11 cellular contexts compared by ENCODE assay signal in genomic region chr20:25256226-25256859, GRCh38. TPM values are rescaled to one million over a fixed set of nuclear protein-coding genes. Genes with fewer than 3 reads are reported as not detected.
A peak's percentile ranks its signal among the peaks of the same experiment; 100 is the strongest.
DNase-seq lines count a peak whose midpoint lies in the region; ATAC-seq and TF ChIP-seq lines count a peak whose summit lies in the region.
"Had no signal": no experiment of that assay in that cellular context is flagged by ENCODE, and none has a peak within 500 bp of the region (broad histone marks: within the 10 kb centered on the region; RNA-seq: fewer than 3 reads in every experiment).

No MANE protein-coding gene starts in this region.

- H2BK15ac ChIP-seq in neuronal stem cell (ENCODE audit: low read length): no peak overlapping the region

- no peak overlapping the region for H3K23ac ChIP-seq in neuronal stem cell (ENCODE audit: low read depth, low read length, poor library complexity)

- no peak overlapping the region for H2AFZ ChIP-seq in neuronal stem cell (ENCODE audit: low read length)

- H4K8ac ChIP-seq in neuronal stem cell (ENCODE audit: low read depth, low read length): peak overlapping the region; percentile 19

- peaks cover 15% of the 10 kb centered on the region for H3K79me1 ChIP-seq in neuronal stem cell (ENCODE audit: low read depth, low read length)

- peaks cover 18 to 32% of the 10 kb centered on the region in 2 donors for H3K9me3 ChIP-seq in neuronal stem cell (replicated peaks in 1 of 2; ENCODE audit: control insufficient read depth in 2 of 2, insufficient read depth in 1 of 2, low read depth in 1 of 2, low read length in 2 of 2)

- H3K4me3 ChIP-seq in AG10803 (ENCODE audit: low read length): no peak overlapping the region
- H3K4me3 ChIP-seq in fibroblast of the aortic adventitia (ENCODE audit: low read depth, low read length): no peak overlapping the region
- H3K4me3 ChIP-seq in neuronal stem cell (ENCODE audit: low read length in 2 of 2): no peak overlapping the region

- H3K27ac ChIP-seq in VCaP (0 out of 2 replicates have a peak overlapping the region, but pooled peaks have one; percentile 11), neuronal stem cell (replicated peaks; ENCODE audit: low read length) (no peak overlapping the region)
- H3K27ac ChIP-seq: HL-60 had no signal

- H3K36me3 ChIP-seq in neuronal stem cell (replicated peaks in 1 of 2; ENCODE audit: control insufficient read depth in 2 of 2, insufficient read depth in 2 of 2, low read length in 2 of 2): peaks cover 32 to 56% of the 10 kb centered on the region in 2 donors

- H3K4me2 ChIP-seq in neuronal stem cell (ENCODE audit: insufficient read depth, low read length, poor library complexity, severe bottlenecking): no peak overlapping the region

- TF ChIP-seq CTCF in AG10803 (conservative IDR thresholded peaks at IDR 0.05; ENCODE audit: low read length) (no peak), VCaP (conservative IDR thresholded peaks at IDR 0.05) (no peak), fibroblast of the aortic adventitia (IDR thresholded peaks at IDR 0.05; ENCODE audit: insufficient read depth, low read length) (no peak)

- no peak overlapping the region for H3K18ac ChIP-seq in neuronal stem cell (ENCODE audit: low read length)

- peaks cover 10 to 19% of the 10 kb centered on the region in 2 donors for H3K4me1 ChIP-seq in neuronal stem cell (ENCODE audit: control insufficient read depth in 2 of 2, insufficient read depth in 1 of 2, low read depth in 1 of 2, low read length in 2 of 2)

- no peak overlapping the region for H4K91ac ChIP-seq in neuronal stem cell (ENCODE audit: low read depth, low read length, poor library complexity)

- peak overlapping the region; percentile 38 for H3K9ac ChIP-seq in neuronal stem cell (ENCODE audit: low read depth, low read length, poor library complexity)

- H2AK5ac ChIP-seq in neuronal stem cell (ENCODE audit: low read depth, low read length): no peak overlapping the region

- H2BK5ac ChIP-seq in neuronal stem cell (ENCODE audit: low read length): no peak overlapping the region

- H2BK12ac ChIP-seq in neuronal stem cell (ENCODE audit: low read length): no peak overlapping the region

- WGBS in neuronal stem cell (ENCODE audit: extremely low coverage in 2 of 2, insufficient read length in 2 of 2, insufficient replicate concordance in 1 of 2), 2 donors: no CpG with 5 or more reads among the region's 5 CpGs

- no peaks in the 10 kb centered on the region for H3K27me3 ChIP-seq in neuronal stem cell (ENCODE audit: control insufficient read depth in 3 of 3, insufficient read depth in 3 of 3, low read depth in 1 of 3, low read length in 3 of 3)

- ATAC-seq in GM18520 (IDR thresholded peaks at IDR 0.05; ENCODE audit: unreplicated experiment) (no peak), HG03521 (IDR thresholded peaks at IDR 0.05; ENCODE audit: unreplicated experiment) (no peak)

- no peak overlapping the region for H2BK120ac ChIP-seq in neuronal stem cell (ENCODE audit: low read depth, low read length)

- peak; percentile 56 for DNase-seq in AG10803 (ENCODE audit: low read depth)
- peak; percentile 49 for DNase-seq in fibroblast of the aortic adventitia (ENCODE audit: low read depth)
- no peak for DNase-seq in neuronal stem cell (ENCODE audit: low spot score)
- DNase-seq in amniotic stem cell (lab: John Stamatoyannopoulos, UW): no peak
- no peak for DNase-seq in T-helper 9 cell
- DNase-seq: DMS79; effector CD8-positive, alpha-beta T cell had no signal

- no peak overlapping the region for H3K14ac ChIP-seq in neuronal stem cell (ENCODE audit: low read length)

- H3K4ac ChIP-seq in neuronal stem cell (ENCODE audit: low read length): no peak overlapping the region

RNA-seq across cellular contexts. Expression of gene PYGB, which starts 8.5 kb away (rescaled TPM):
- total RNA-seq in fibroblast of the aortic adventitia (ENCODE audit: low replicate concordance): 87.8 and 203 TPM in 2 replicates
- polyA plus RNA-seq in neuronal stem cell (2013, experiment 1 of 2): 31.3 TPM
- polyA plus RNA-seq in neuronal stem cell (2013, experiment 2 of 2): 32.4 TPM

Comparison
In these comparisons a context has a peak if more than half of its experiments do, and no peak if none do; other contexts are left out.
1. DNase-seq: peak in AG10803 (single experiment) and fibroblast of the aortic adventitia (single experiment); none in neuronal stem cell (single experiment), amniotic stem cell (single experiment) and T-helper 9 cell (single experiment).